ENCODE assay signal across 19 cellular contexts in genomic region chr6:114240800-114241199, GRCh38.
"Had no signal": no experiment of that assay in that cellular context is flagged by ENCODE, and none has a peak within 500 bp of the region (broad histone marks: within the 10 kb centered on the region; RNA-seq: fewer than 3 reads in every experiment).

No MANE protein-coding gene starts in this region.

- FAIRE-seq: islet of Langerhans had no signal

- H3K27me3 ChIP-seq: gastrocnemius medialis, heart right ventricle, right atrium auricular region, sigmoid colon, stomach, transverse colon had no signal

- H3K36me3 ChIP-seq: gastrocnemius medialis, heart right ventricle, right atrium auricular region, sigmoid colon, stomach, thoracic aorta, transverse colon had no signal

- H3K4me3 ChIP-seq: gastrocnemius medialis, heart right ventricle, psoas muscle, right atrium auricular region, sigmoid colon, skin epidermis, stomach, thoracic aorta, transverse colon had no signal

- DNase-seq: effector memory CD8-positive, alpha-beta T cell; erythroblast; gastrocnemius medialis; heart right ventricle; hypothalamus; kidney glomerular epithelial cell; naive thymus-derived CD4-positive, alpha-beta T cell; nephron progenitor cell; psoas muscle; sigmoid colon; stimulated activated CD4-positive, alpha-beta T cell treated with anti-CD3 and anti-CD28 coated beads, Interleukin-2, amount 100 ng/mL, for 24 hours; stimulated activated naive CD4-positive, alpha-beta T cell; stomach; substantia nigra; transverse colon had no signal

- ATAC-seq: effector memory CD8-positive, alpha-beta T cell; gastrocnemius medialis; heart right ventricle; naive thymus-derived CD4-positive, alpha-beta T cell; psoas muscle had no signal
